13 cellular contexts compared by ENCODE assay signal in genomic region chr10:103503777-103504176, GRCh38. TPM values are rescaled to one million over a fixed set of nuclear protein-coding genes. Genes with fewer than 3 reads are reported as not detected.
DNase-seq lines count a peak whose midpoint lies in the region; ATAC-seq, FAIRE-seq and TF ChIP-seq lines count a peak whose summit lies in the region.
"Not testable (repeated sequence)": the region's sequence is repeated elsewhere in the genome, so short reads cannot be mapped to it uniquely, and the experiment has no call there.
"Had no signal": no experiment of that assay in that cellular context is flagged by ENCODE, and none has a peak within 500 bp of the region (broad histone marks: within the 10 kb centered on the region; RNA-seq: fewer than 3 reads in every experiment).

No MANE protein-coding gene starts in this region.

- not testable (repeated sequence) for FAIRE-seq in K562 (lab: Jason Lieb, UNC); pancreas (lab: Jason Lieb, UNC)

- not testable (repeated sequence) for H3K9me2 ChIP-seq in Loucy (replicated peaks; ENCODE audit: low read depth, low read length); hepatocyte (replicated peaks; ENCODE audit: insufficient read depth)

- not testable (repeated sequence) for H3K9me1 ChIP-seq in K562 (ENCODE audit: control insufficient read depth, insufficient read depth, low read length)

- POLR2A ChIA-PET in K562 (lab: Yijun Ruan, JAX), result not testable (repeated sequence)

- H3K27ac ChIP-seq in BLaER1 treated with 17β-estradiol and CSF1 and Interleukin-3, amounts not matched to agents 10 nM and 100 nM; K562 (ENCODE audit: extremely low read depth, low read depth, low read length): not testable (repeated sequence)
- peak overlapping the region; percentile 52 for H3K27ac ChIP-seq in hepatocyte
- peak overlapping the region in 3 of 4 donors; percentile 24 to 82 (median 67) for H3K27ac ChIP-seq in pancreas
- peak overlapping the region; percentile 80 to 84 for H3K27ac ChIP-seq in uterus

- not testable (repeated sequence) for H3K9ac ChIP-seq in BLaER1 treated with 17β-estradiol and CSF1 and Interleukin-3, amounts not matched to agents 10 nM and 100 nM; Loucy (ENCODE audit: low read depth, low read length, poor library complexity, severe bottlenecking); K562 (ENCODE audit: insufficient read depth in 1 of 2, low read depth in 2 of 2, low read length in 2 of 2)

- not testable (repeated sequence) for H3K27me3 ChIP-seq in BLaER1 treated with 17β-estradiol and CSF1 and Interleukin-3, amounts not matched to agents 10 nM and 100 nM; Loucy (ENCODE audit: insufficient read depth, low read length, poor library complexity, severe bottlenecking); hepatocyte; pancreas; uterus
- H3K27me3 ChIP-seq in K562 (ENCODE audit: control insufficient read depth in 2 of 2, insufficient read depth in 2 of 2, low read length in 2 of 2), result peaks cover 8 to 47% of the 10 kb centered on the region in 2 experiments; a peak in 3 of 5 replicates

- H3K36me3 Mint-ChIP-seq in T-helper 17 cell (ENCODE audit: low read depth), result not testable (repeated sequence)

- DNase-seq in T-helper 17 cell; K562 (ENCODE audit: extremely low read depth in 1 of 4, low spot score in 3 of 4); hepatocyte (ENCODE audit: low spot score): not testable (repeated sequence)
- peak in 1 of 6 donors; percentile 6 for DNase-seq in pancreas
- DNase-seq in uterus, result peak in 1 of 2 donors; percentile 16

- not testable (repeated sequence) for H2AFZ ChIP-seq in Loucy (ENCODE audit: low read length); K562 (ENCODE audit: low read depth, low read length); hepatocyte

- not testable (repeated sequence) for ATAC-seq in T-helper 17 cell, K562, pancreas

- not testable (repeated sequence) for BruUV-seq in K562 (replicated peaks; lab: Mats Ljungman, UMichigan)

- H3K27me3 Mint-ChIP-seq in T-helper 17 cell, result peaks cover 45% of the 10 kb centered on the region

- TF ChIP-seq CTCF in Loucy (conservative IDR thresholded peaks at IDR 0.05; ENCODE audit: low read length); K562 (IDR thresholded peaks at IDR 0.05 in 2 of 3, conservative IDR thresholded peaks at IDR 0.05 in 1 of 3; ENCODE audit: insufficient read depth in 2 of 3, low read depth in 1 of 3, low read length in 3 of 3); hepatocyte (IDR thresholded peaks at IDR 0.05; ENCODE audit: poor library complexity); pancreas (IDR thresholded peaks at IDR 0.05); uterus (IDR thresholded peaks at IDR 0.05): not testable (repeated sequence)

- not testable (repeated sequence) for H3K4me3 Mint-ChIP-seq in T-helper 17 cell

- peaks cover 19% of the 10 kb centered on the region for H3K4me1 Mint-ChIP-seq in T-helper 17 cell

- not testable (repeated sequence) for H3K9me3 ChIP-seq in BLaER1 treated with 17β-estradiol and CSF1 and Interleukin-3, amounts not matched to agents 10 nM and 100 nM (replicated peaks in 1 of 11); Loucy (ENCODE audit: insufficient read depth, low read depth, low read length); T-helper 17 cell (ENCODE audit: control insufficient read depth, low read length, poor library complexity, severe bottlenecking); K562 (replicated peaks; ENCODE audit: control insufficient read depth, insufficient read depth, low read depth, low read length); hepatocyte (ENCODE audit: low read depth); pancreas; uterus

- not testable (repeated sequence) for H3F3A ChIP-seq in Loucy (ENCODE audit: low read depth)

- not testable (repeated sequence) for TF ChIP-seq RAD21 in K562 (CRISPR knock-in tag; conservative IDR thresholded peaks at IDR 0.05 in 1 of 2, IDR thresholded peaks at IDR 0.05 in 1 of 2)

- H3K4me3 ChIP-seq in BLaER1 treated with 17β-estradiol and CSF1 and Interleukin-3, amounts not matched to agents 10 nM and 100 nM; Loucy (ENCODE audit: low read length, poor library complexity, severe bottlenecking); K562; hepatocyte; pancreas; uterus: not testable (repeated sequence)

- peak overlapping the region; percentile 14 for H3K27ac Mint-ChIP-seq in T-helper 17 cell

- peak overlapping the region; percentile 41 to 61 (median 54); a peak in 21 of 22 replicates for H3K4me2 ChIP-seq in BLaER1 treated with 17β-estradiol and CSF1 and Interleukin-3, amounts not matched to agents 10 nM and 100 nM
- H3K4me2 ChIP-seq in Loucy (ENCODE audit: low read depth, low read length, poor library complexity, severe bottlenecking), result peak overlapping the region; percentile 29
- not testable (repeated sequence) for H3K4me2 ChIP-seq in K562 (ENCODE audit: insufficient read depth, low read length); hepatocyte

- not testable (repeated sequence) for H3K36me3 ChIP-seq in BLaER1 treated with 17β-estradiol and CSF1 and Interleukin-3, amounts not matched to agents 10 nM and 100 nM; Loucy (ENCODE audit: insufficient read depth, low read length); K562 (ENCODE audit: control insufficient read depth, insufficient read depth, low read length); hepatocyte (replicated peaks; ENCODE audit: insufficient read depth, low read depth); pancreas; uterus

- peaks cover 13 to 53% (median 22%) of the 10 kb centered on the region in 10 experiments for H3K4me1 ChIP-seq in BLaER1 treated with 17β-estradiol and CSF1 and Interleukin-3, amounts not matched to agents 10 nM and 100 nM
- H3K4me1 ChIP-seq in Loucy (ENCODE audit: insufficient read depth, low read length, poor library complexity, severe bottlenecking); K562 (replicated peaks in 1 of 2; ENCODE audit: control insufficient read depth in 2 of 2, insufficient read depth in 2 of 2, low read length in 2 of 2): not testable (repeated sequence)
- H3K4me1 ChIP-seq in hepatocyte (ENCODE audit: insufficient read depth), result peaks cover 20% of the 10 kb centered on the region
- H3K4me1 ChIP-seq in pancreas, result peaks cover 9 to 15% (median 11%) of the 10 kb centered on the region in 3 donors
- H3K4me1 ChIP-seq in uterus, result peaks cover 14 to 15% of the 10 kb centered on the region in 2 donors

- intact Hi-C loops in K562 (cut with micrococcal nuclease), result loop anchor here (5.0 kb wide), 1 partner anchor 39 kb away; no protein-coding TSS in a partner anchor
- intact Hi-C loops in pancreas (cut with DNase I); uterus (cut with DNase I; ENCODE audit: low total_unique reads): not testable (repeated sequence)

- in situ Hi-C loops in K562 (cut with MboI), result not testable (repeated sequence)

- not testable (repeated sequence) for H3K79me2 ChIP-seq in Loucy (ENCODE audit: insufficient read depth, low read length); K562 (ENCODE audit: control insufficient read depth, insufficient read depth, low read length); hepatocyte

- CTCF ChIA-PET in K562 (lab: Yijun Ruan, JAX; ENCODE audit: low intra/inter-chr PET ratio), result not testable (repeated sequence)

- TF ChIP-seq EP300 in K562 (IDR thresholded peaks at IDR 0.05; ENCODE audit: low read length), result not testable (repeated sequence)

- 29% methylated on average over 6 of the region's 6 CpGs for WGBS in K562 (ENCODE audit: insufficient coverage, low coverage, missing lambda C conversion rate)
- 92% methylated on average over 6 of the region's 6 CpGs for WGBS in hepatocyte (ENCODE audit: low lambda C conversion rate, missing lambda C conversion rate)
- 81 to 86% methylated on average over 6 of the region's 6 CpGs for WGBS in pancreas, 2 donors

- not testable (repeated sequence) for TF ChIP-seq POLR2A in K562 (conservative IDR thresholded peaks at IDR 0.05); uterus (IDR thresholded peaks at IDR 0.05)

- not testable (repeated sequence) for H4K20me1 ChIP-seq in BLaER1 treated with 17β-estradiol and CSF1 and Interleukin-3, amounts not matched to agents 10 nM and 100 nM; Loucy (ENCODE audit: insufficient read depth, low read length, poor library complexity, severe bottlenecking); K562 (replicated peaks; ENCODE audit: control insufficient read depth, insufficient read depth, low read length); hepatocyte (ENCODE audit: insufficient read depth, poor library complexity, severe bottlenecking)

RNA-seq across cellular contexts. Expression of gene NEURL1, which starts 10.3 kb away (rescaled TPM):
- total RNA-seq in T-helper 17 cell, result 1 to 10 TPM in 1 of 2 donors, under 1 TPM in 1; 0.50 to 1.1 TPM
- 1.3 TPM in 1 of 2 replicates, not detected in the other for total RNA-seq in K562 (2011; cell fraction: chromatin; rRNA removed; ENCODE audit: low replicate concordance)
- 0.39 and 1.3 TPM in 2 replicates for total RNA-seq in K562 (2011; cell fraction: nucleolus; rRNA removed)
- 0.22 and 0.84 TPM in 2 replicates for total RNA-seq in K562 (2011; cell fraction: nucleoplasm; rRNA removed)
- 0.08 and 0.45 TPM in 2 replicates for total RNA-seq in K562 (2014; rRNA removed)
- total RNA-seq in K562 (2014; rRNA removed; fragmentation: Illumina TruSeq; extraction: Trizol), result not detected in 2 replicates
- total RNA-seq in K562 (2015; rRNA removed; fragmentation: Illumina TruSeq; extraction: Trizol), result not detected in 2 replicates
- 0.11 and 0.20 TPM in 2 replicates for total RNA-seq in K562 (2021)
- polyA plus RNA-seq in K562 (2011; rRNA removed), result 0.20 and 0.21 TPM in 2 replicates
- polyA plus RNA-seq in K562 (2011; cell fraction: cytosol; rRNA removed), result 0.43 and 1.3 TPM in 2 replicates
- polyA plus RNA-seq in K562 (2011; cell fraction: nucleus; rRNA removed), result 0.38 and 2.3 TPM in 2 replicates
- 0.20 and 0.24 TPM in 2 replicates for polyA plus RNA-seq in K562 (2012)
- 0.26 TPM in 1 of 2 replicates, not detected in the other for polyA plus RNA-seq in K562 (2014; fragmentation: Illumina TruSeq; extraction: Trizol)
- under 1 TPM in 1 of 2 experiments, not detected in 1; 0.01 TPM for polyA plus RNA-seq in K562 (2014; fragmentation: Nextera tagmentation; extraction: Ambion mirVana)
- 0.04 TPM in 1 of 2 replicates, not detected in the other for polyA plus RNA-seq in K562 (2014; rRNA removed)
- 0.11 TPM in 1 of 2 replicates, not detected in the other for polyA minus RNA-seq in K562 (2011; rRNA and poly(A)+ RNA removed)
- polyA minus RNA-seq in K562 (2011; cell fraction: cytosol; rRNA and poly(A)+ RNA removed), result 0.29 TPM in 1 of 2 replicates, not detected in the other
- polyA minus RNA-seq in K562 (2011; cell fraction: nucleus; rRNA and poly(A)+ RNA removed), result 0.22 and 0.67 TPM in 2 replicates
- 3.6 and 4.6 TPM in 2 replicates for total RNA-seq in hepatocyte
- 2.3 and 4.2 TPM in 2 replicates for polyA plus RNA-seq in hepatocyte
- total RNA-seq in pancreas, result 10 to 100 TPM; 11.0 to 19.2 (median 17.6) TPM
- polyA plus RNA-seq in pancreas, result 10 to 100 TPM; 36.3 to 69.9 TPM
- total RNA-seq in uterus, result 10 to 100 TPM in 2 of 4 donors, 1 to 10 TPM in 2; 3.8 to 46.1 (median 14.1) TPM
- total RNA-seq: HepG2, HT1080 had no signal
- polyA plus RNA-seq: HepG2 had no signal

RNA-seq across cellular contexts. Expression of gene CALHM3, which starts 24.7 kb away (rescaled TPM):
- not detected for total RNA-seq in T-helper 17 cell
- not detected in 2 replicates for total RNA-seq in K562 (2011; cell fraction: chromatin; rRNA removed; ENCODE audit: low replicate concordance)
- total RNA-seq in K562 (2011; cell fraction: nucleolus; rRNA removed), result not detected in 2 replicates
- not detected in 2 replicates for total RNA-seq in K562 (2011; cell fraction: nucleoplasm; rRNA removed)
- total RNA-seq in K562 (2014; rRNA removed), result not detected in 2 replicates
- total RNA-seq in K562 (2014; rRNA removed; fragmentation: Illumina TruSeq; extraction: Trizol), result not detected in 2 replicates
- not detected in 2 replicates for total RNA-seq in K562 (2015; rRNA removed; fragmentation: Illumina TruSeq; extraction: Trizol)
- not detected in 2 replicates for total RNA-seq in K562 (2021)
- not detected in 2 replicates for polyA plus RNA-seq in K562 (2011; rRNA removed)
- not detected in 2 replicates for polyA plus RNA-seq in K562 (2011; cell fraction: cytosol; rRNA removed)
- not detected in 2 replicates for polyA plus RNA-seq in K562 (2011; cell fraction: nucleus; rRNA removed)
- polyA plus RNA-seq in K562 (2012), result 0.10 TPM in 1 of 2 replicates, not detected in the other
- not detected in 2 replicates for polyA plus RNA-seq in K562 (2014; fragmentation: Illumina TruSeq; extraction: Trizol)
- not detected for polyA plus RNA-seq in K562 (2014; fragmentation: Nextera tagmentation; extraction: Ambion mirVana)
- not detected in 2 replicates for polyA plus RNA-seq in K562 (2014; rRNA removed)
- not detected in 2 replicates for polyA minus RNA-seq in K562 (2011; rRNA and poly(A)+ RNA removed)
- not detected in 2 replicates for polyA minus RNA-seq in K562 (2011; cell fraction: cytosol; rRNA and poly(A)+ RNA removed)
- polyA minus RNA-seq in K562 (2011; cell fraction: nucleus; rRNA and poly(A)+ RNA removed), result not detected in 2 replicates
- total RNA-seq in hepatocyte, result not detected in 2 replicates
- polyA plus RNA-seq in hepatocyte, result not detected in 2 replicates
- under 1 TPM; 0.08 to 0.58 (median 0.17) TPM for total RNA-seq in pancreas
- 1 to 10 TPM in 1 of 2 donors, under 1 TPM in 1; 0.11 to 1.5 TPM for polyA plus RNA-seq in pancreas
- total RNA-seq in uterus, result not detected
- total RNA-seq: CD4-positive, CD25-positive, alpha-beta regulatory T cell; H9; HepG2; HT1080 had no signal
- polyA plus RNA-seq: CD4-positive, CD25-positive, alpha-beta regulatory T cell; HepG2 had no signal

RNA-seq across cellular contexts. Expression of gene CALHM1, which starts 45.1 kb away (rescaled TPM):
- not detected for total RNA-seq in T-helper 17 cell
- total RNA-seq in K562 (2011; cell fraction: chromatin; rRNA removed; ENCODE audit: low replicate concordance), result not detected in 2 replicates
- total RNA-seq in K562 (2011; cell fraction: nucleolus; rRNA removed), result not detected in 2 replicates
- not detected in 2 replicates for total RNA-seq in K562 (2011; cell fraction: nucleoplasm; rRNA removed)
- not detected in 2 replicates for total RNA-seq in K562 (2014; rRNA removed)
- total RNA-seq in K562 (2014; rRNA removed; fragmentation: Illumina TruSeq; extraction: Trizol), result not detected in 2 replicates
- not detected in 2 replicates for total RNA-seq in K562 (2015; rRNA removed; fragmentation: Illumina TruSeq; extraction: Trizol)
- total RNA-seq in K562 (2021), result not detected in 2 replicates
- polyA plus RNA-seq in K562 (2011; rRNA removed), result not detected in 2 replicates
- polyA plus RNA-seq in K562 (2011; cell fraction: cytosol; rRNA removed), result not detected in 2 replicates
- polyA plus RNA-seq in K562 (2011; cell fraction: nucleus; rRNA removed), result not detected in 2 replicates
- polyA plus RNA-seq in K562 (2012), result not detected in 2 replicates
- not detected in 2 replicates for polyA plus RNA-seq in K562 (2014; fragmentation: Illumina TruSeq; extraction: Trizol)
- polyA plus RNA-seq in K562 (2014; fragmentation: Nextera tagmentation; extraction: Ambion mirVana), result under 1 TPM in 1 of 2 experiments, not detected in 1; 0.03 TPM
- polyA plus RNA-seq in K562 (2014; rRNA removed), result not detected in 2 replicates
- polyA minus RNA-seq in K562 (2011; rRNA and poly(A)+ RNA removed), result not detected in 2 replicates
- not detected in 2 replicates for polyA minus RNA-seq in K562 (2011; cell fraction: cytosol; rRNA and poly(A)+ RNA removed)
- polyA minus RNA-seq in K562 (2011; cell fraction: nucleus; rRNA and poly(A)+ RNA removed), result not detected in 2 replicates
- not detected in 2 replicates for total RNA-seq in hepatocyte
- polyA plus RNA-seq in hepatocyte, result 0.11 TPM in 1 of 2 replicates, not detected in the other
- under 1 TPM in 1 of 6 donors, not detected in 5; 0.16 TPM for total RNA-seq in pancreas
- not detected for polyA plus RNA-seq in pancreas
- total RNA-seq in uterus, result not detected
- total RNA-seq: CD4-positive, CD25-positive, alpha-beta regulatory T cell; HFFc6; HT1080 had no signal
- polyA plus RNA-seq: BJ; CD4-positive, CD25-positive, alpha-beta regulatory T cell; HepG2 had no signal

RNA-seq across cellular contexts. Expression of gene CALHM2, which starts 51.6 kb away (rescaled TPM):
- 10 to 100 TPM; 15.5 to 23.6 TPM for total RNA-seq in T-helper 17 cell
- not detected in 2 replicates for total RNA-seq in K562 (2011; cell fraction: chromatin; rRNA removed; ENCODE audit: low replicate concordance)
- not detected in 2 replicates for total RNA-seq in K562 (2011; cell fraction: nucleolus; rRNA removed)
- total RNA-seq in K562 (2011; cell fraction: nucleoplasm; rRNA removed), result not detected in 2 replicates
- not detected in 2 replicates for total RNA-seq in K562 (2014; rRNA removed)
- total RNA-seq in K562 (2014; rRNA removed; fragmentation: Illumina TruSeq; extraction: Trizol), result not detected in 2 replicates
- not detected in 2 replicates for total RNA-seq in K562 (2015; rRNA removed; fragmentation: Illumina TruSeq; extraction: Trizol)
- 0.16 TPM in 1 of 2 replicates, not detected in the other for total RNA-seq in K562 (2021)
- polyA plus RNA-seq in K562 (2011; rRNA removed), result 0.08 and 0.39 TPM in 2 replicates
- 0.10 and 0.41 TPM in 2 replicates for polyA plus RNA-seq in K562 (2011; cell fraction: cytosol; rRNA removed)
- polyA plus RNA-seq in K562 (2011; cell fraction: nucleus; rRNA removed), result 0.17 and 0.35 TPM in 2 replicates
- 1.3 and 1.7 TPM in 2 replicates for polyA plus RNA-seq in K562 (2012)
- polyA plus RNA-seq in K562 (2014; fragmentation: Illumina TruSeq; extraction: Trizol), result not detected in 2 replicates
- under 1 TPM; 0.13 to 0.14 TPM for polyA plus RNA-seq in K562 (2014; fragmentation: Nextera tagmentation; extraction: Ambion mirVana)
- not detected in 2 replicates for polyA plus RNA-seq in K562 (2014; rRNA removed)
- not detected in 2 replicates for polyA minus RNA-seq in K562 (2011; rRNA and poly(A)+ RNA removed)
- polyA minus RNA-seq in K562 (2011; cell fraction: cytosol; rRNA and poly(A)+ RNA removed), result 0.73 TPM in 1 of 2 replicates, not detected in the other
- 0.22 TPM in 1 of 2 replicates, not detected in the other for polyA minus RNA-seq in K562 (2011; cell fraction: nucleus; rRNA and poly(A)+ RNA removed)
- total RNA-seq in hepatocyte, result 2.1 and 3.2 TPM in 2 replicates
- 5.5 and 7.9 TPM in 2 replicates for polyA plus RNA-seq in hepatocyte
- 10 to 100 TPM in 1 of 6 donors, 1 to 10 TPM in 5; 1.1 to 14.0 (median 4.1) TPM for total RNA-seq in pancreas
- 1 to 10 TPM; 7.0 to 7.7 TPM for polyA plus RNA-seq in pancreas
- 10 to 100 TPM; 29.7 to 98.7 (median 46.8) TPM for total RNA-seq in uterus
- total RNA-seq: H9, HepG2, HT1080 had no signal
